ENCODE assay signal across 13 cellular contexts in genomic region chr11:67419330-67420049, GRCh38. TPM values are rescaled to one million over a fixed set of nuclear protein-coding genes. Genes with fewer than 3 reads are reported as not detected.
A peak's percentile ranks its signal among the peaks of the same experiment; 100 is the strongest.
DNase-seq lines count a peak whose midpoint lies in the region; ATAC-seq, FAIRE-seq and TF ChIP-seq lines count a peak whose summit lies in the region.
"Had no signal": no experiment of that assay in that cellular context is flagged by ENCODE, and none has a peak within 500 bp of the region (broad histone marks: within the 10 kb centered on the region; RNA-seq: fewer than 3 reads in every experiment).

No MANE protein-coding gene starts in this region.

- H4K20me1 ChIP-seq in MM.1S (ENCODE audit: insufficient read depth, low read length), result no peaks in the 10 kb centered on the region
- H4K20me1 ChIP-seq in K562 (replicated peaks; ENCODE audit: control insufficient read depth, insufficient read depth, low read length), result no peaks in the 10 kb centered on the region

- H3K79me2 ChIP-seq in MM.1S (ENCODE audit: low read length), result no peaks in the 10 kb centered on the region
- H3K79me2 ChIP-seq in K562 (ENCODE audit: control insufficient read depth, insufficient read depth, low read length), result peaks cover 8% of the 10 kb centered on the region; the same call in 1 of the 3 replicates

- peaks cover 4% of the 10 kb centered on the region for H3K36me3 Mint-ChIP-seq in CD4-positive, alpha-beta T cell (ENCODE audit: low read depth)

- CTCF ChIA-PET in CD4-positive, alpha-beta T cell (lab: Charles Lee), result interaction anchor here (1.3 to 6.0 kb wide), 3 partner anchors 16 to 21 kb away, joined by 3 to 46 read pairs (median 4); partner anchors contain the start of genes PPP1CA, PTPRCAP and TBC1D10C
- CTCF ChIA-PET in K562 (lab: Yijun Ruan, JAX; ENCODE audit: low intra/inter-chr PET ratio), result no interaction called here

- H2AFZ ChIP-seq in MM.1S (ENCODE audit: low read length) (no peak overlapping the region), K562 (ENCODE audit: low read depth, low read length) (no peak overlapping the region)

- no peak for ATAC-seq in CD4-positive, alpha-beta T cell (ENCODE audit: poor library complexity)
- ATAC-seq in K562 (no peak), psoas muscle (no peak), GM18861 (IDR thresholded peaks at IDR 0.05; ENCODE audit: unreplicated experiment) (no peak), GM21528 (IDR thresholded peaks at IDR 0.05; ENCODE audit: low FRiP score, unreplicated experiment) (no peak), GM18519 (IDR thresholded peaks at IDR 0.05; ENCODE audit: low FRiP score, unreplicated experiment) (no peak), HG02840 (IDR thresholded peaks at IDR 0.05; ENCODE audit: low FRiP score, unreplicated experiment) (no peak)

- no peaks in the 10 kb centered on the region for H3K36me3 ChIP-seq in MM.1S (replicated peaks; ENCODE audit: insufficient read depth, low read length)
- H3K36me3 ChIP-seq in K562 (ENCODE audit: control insufficient read depth, insufficient read depth, low read length), result no peaks in the 10 kb centered on the region
- no peaks in the 10 kb centered on the region for H3K36me3 ChIP-seq in psoas muscle (ENCODE audit: insufficient read depth in 1 of 2, low read depth in 1 of 2)

- no peak for TF ChIP-seq EP300 in K562 (IDR thresholded peaks at IDR 0.05; ENCODE audit: low read length)

- H3K27me3 ChIP-seq in CD4-positive, alpha-beta T cell (ENCODE audit: control insufficient read depth, insufficient read depth, low read length), result no peaks in the 10 kb centered on the region
- H3K27me3 ChIP-seq in MM.1S (replicated peaks; ENCODE audit: insufficient read depth, low read length) (peaks cover 6% of the 10 kb centered on the region; the same call in 1 of the 2 replicates), K562 (ENCODE audit: control insufficient read depth in 2 of 2, insufficient read depth in 2 of 2, low read length in 2 of 2) (no peaks in the 10 kb centered on the region), psoas muscle (ENCODE audit: insufficient read depth in 3 of 3, low read length in 2 of 3) (no peaks in the 10 kb centered on the region)

- no peak for FAIRE-seq in K562 (lab: Jason Lieb, UNC)

- intact Hi-C loops in CD4-positive, alpha-beta T cell (cut with DNase I, micrococcal nuclease), result loop anchor here (2.0 to 5.0 kb wide), 5 partner anchors 15 to 88 kb away; partner anchors contain the start of genes AIP (in 1 of the 2), CDK2AP2 (in 1 of the 2), PITPNM1 (in 1 of the 2) and POLD4 (in 1 of the 2)
- intact Hi-C loops in K562 (cut with micrococcal nuclease) (loop anchor here (5.0 kb wide), 1 partner anchor 48 kb away; the partner anchor contains the start of gene TMEM134), psoas muscle (cut with DNase I) (loop anchor here in 1 of 2 donors (2.0 kb wide), 1 partner anchor 17 kb away; no protein-coding TSS in a partner anchor)

- peak overlapping the region; percentile 94 for H3K27ac Mint-ChIP-seq in CD4-positive, alpha-beta T cell
- H3K27ac Mint-ChIP-seq: endodermal cell had no signal

- POLR2A ChIA-PET in CD4-positive, alpha-beta T cell (lab: Charles Lee), result interaction anchor here (0.7 to 12.5 kb wide), 18 partner anchors 8 to 69 kb away, joined by 3 to 411 read pairs (median 4); partner anchors contain the start of genes AIP, CORO1B, POLD4 and PPP1CA
- POLR2A ChIA-PET in K562 (lab: Yijun Ruan, JAX), result interaction anchor here (0.6 to 2.1 kb wide), 5 partner anchors 8 to 781 kb away, joined by 3 to 10 read pairs (median 4); partner anchors contain the start of genes PPP1CA and RPS6KB2

- H3K9ac ChIP-seq in MM.1S (ENCODE audit: low read length) (no peak overlapping the region), K562 (ENCODE audit: insufficient read depth in 1 of 2, low read depth in 2 of 2, low read length in 2 of 2) (peak overlapping the region; percentile 29 to 73; a peak in 3 of 4 replicates)

- BruUV-seq in K562 (replicated peaks; lab: Mats Ljungman, UMichigan), result TSS peak; percentile 57

- H3K4me3 Mint-ChIP-seq in CD4-positive, alpha-beta T cell, result peak overlapping the region; percentile 90

- H3K4me3 ChIP-seq in MM.1S (ENCODE audit: low read length) (no peak overlapping the region), K562 (no peak overlapping the region), psoas muscle (peak overlapping the region; percentile 68)

- H3K9me2 ChIP-seq in MM.1S (replicated peaks; ENCODE audit: insufficient read depth, low read length), result no peaks in the 10 kb centered on the region

- H3K4me1 ChIP-seq in MM.1S (ENCODE audit: low read length) (peaks cover 17% of the 10 kb centered on the region; the same call in 1 of the 2 replicates), K562 (replicated peaks in 1 of 2; ENCODE audit: control insufficient read depth in 2 of 2, insufficient read depth in 2 of 2, low read length in 2 of 2) (peaks cover 6 to 73% of the 10 kb centered on the region in 2 experiments), psoas muscle (peaks cover 47% of the 10 kb centered on the region)

- H3K27me3 Mint-ChIP-seq in CD4-positive, alpha-beta T cell, result no peaks in the 10 kb centered on the region

- H3K4me2 ChIP-seq in MM.1S (ENCODE audit: low read depth, low read length) (peak overlapping the region; percentile 25; the same call in 1 of the 2 replicates), K562 (ENCODE audit: insufficient read depth, low read length) (no peak overlapping the region; the same call in 1 of the 2 replicates)

- H3K9me3 ChIP-seq in CD4-positive, alpha-beta T cell (ENCODE audit: control insufficient read depth, low read length), result no peaks in the 10 kb centered on the region
- H3K9me3 ChIP-seq in MM.1S (replicated peaks; ENCODE audit: insufficient read depth, low read length) (no peaks in the 10 kb centered on the region), K562 (replicated peaks; ENCODE audit: control insufficient read depth, insufficient read depth, low read depth, low read length) (no peaks in the 10 kb centered on the region), psoas muscle (no peaks in the 10 kb centered on the region)

- H3K9me1 ChIP-seq in K562 (ENCODE audit: control insufficient read depth, insufficient read depth, low read length), result no peaks in the 10 kb centered on the region

- H3K4me1 Mint-ChIP-seq in CD4-positive, alpha-beta T cell (ENCODE audit: low read depth), result peaks cover 62% of the 10 kb centered on the region

- 90% methylated on average over 19 of the region's 21 CpGs for whole genome bisulfite sequencing in K562 (ENCODE audit: insufficient coverage, low coverage, missing lambda C conversion rate)
- 42 to 56% (median 49%) methylated on average over 21 of the region's 21 CpGs for WGBS in psoas muscle, 3 donors

- TF ChIP-seq CTCF in CD4-positive, alpha-beta T cell (IDR thresholded peaks at IDR 0.05), result no peak
- TF ChIP-seq CTCF in MM.1S (IDR thresholded peaks at IDR 0.05; ENCODE audit: low read length), result no peak
- TF ChIP-seq CTCF in K562 (IDR thresholded peaks at IDR 0.05 in 2 of 3, conservative IDR thresholded peaks at IDR 0.05 in 1 of 3; ENCODE audit: insufficient read depth in 2 of 3, low read depth in 1 of 3, low read length in 3 of 3), result no peak
- TF ChIP-seq CTCF in psoas muscle (IDR thresholded peaks at IDR 0.05), result no peak

- H3K9me3 Mint-ChIP-seq in CD4-positive, alpha-beta T cell, result no peaks in the 10 kb centered on the region
- H3K9me3 Mint-ChIP-seq: endodermal cell had no signal

- H3F3A ChIP-seq in MM.1S (ENCODE audit: insufficient read depth, low read length), result no peaks in the 10 kb centered on the region

- peak overlapping the region; percentile 79 for H3K27ac ChIP-seq in CD4-positive, alpha-beta T cell (ENCODE audit: low read depth, low read length)
- no peak overlapping the region for H3K27ac ChIP-seq in MM.1S (ENCODE audit: low read length)
- H3K27ac ChIP-seq in K562 (ENCODE audit: extremely low read depth, low read depth, low read length), result no peak overlapping the region
- peak overlapping the region; percentile 95 for H3K27ac ChIP-seq in psoas muscle

- no peak for TF ChIP-seq RAD21 in K562 (CRISPR knock-in tag; conservative IDR thresholded peaks at IDR 0.05 in 1 of 2, IDR thresholded peaks at IDR 0.05 in 1 of 2)

- in situ Hi-C loops in K562 (cut with MboI), result no loop called here

- TF ChIP-seq POLR2A in K562 (conservative IDR thresholded peaks at IDR 0.05), result no peak

- no peak for DNase-seq in CD4-positive, alpha-beta T cell
- DNase-seq in MM.1S (no peak), K562 (ENCODE audit: extremely low read depth in 1 of 4, low spot score in 3 of 4) (no peak), psoas muscle (no peak)
- DNase-seq: activated effector memory CD4-positive, alpha-beta T cell treated with Interleukin-2 at 50 U/mL for 16 hours; EL; endodermal cell had no signal

RNA-seq across cellular contexts. Expression of gene CARNS1, which starts 4.0 kb away (rescaled TPM):
- total RNA-seq in CD4-positive, alpha-beta T cell, result 1 to 10 TPM; 9.9 to 10.0 TPM
- 0.49 TPM in 1 of 2 replicates, not detected in the other for total RNA-seq in K562 (2011; cell fraction: chromatin; rRNA removed; ENCODE audit: low replicate concordance)
- 0.13 and 0.17 TPM in 2 replicates for total RNA-seq in K562 (2011; cell fraction: nucleolus; rRNA removed)
- 0.15 TPM in 2 replicates for total RNA-seq in K562 (2011; cell fraction: nucleoplasm; rRNA removed)
- total RNA-seq in K562 (2014; rRNA removed) (0.12 and 0.18 TPM in 2 replicates), K562 (2014; rRNA removed; fragmentation: Illumina TruSeq; extraction: Trizol) (not detected in 2 replicates), K562 (2015; rRNA removed; fragmentation: Illumina TruSeq; extraction: Trizol) (0.04 TPM in 1 of 2 replicates, not detected in the other), K562 (2021) (0.07 and 0.13 TPM in 2 replicates), psoas muscle (10 to 100 TPM in 2 of 4 donors, 1 to 10 TPM in 2; 7.0 to 27.5 (median 10.0) TPM)
- polyA plus RNA-seq in K562 (2011; rRNA removed) (0.04 and 0.06 TPM in 2 replicates), K562 (2014; fragmentation: Illumina TruSeq; extraction: Trizol) (0.06 and 0.07 TPM in 2 replicates), K562 (2014; fragmentation: Nextera tagmentation; extraction: Ambion mirVana) (under 1 TPM in 1 of 2 experiments, not detected in 1; 0.01 TPM), K562 (2014; rRNA removed) (0.03 and 0.07 TPM in 2 replicates), psoas muscle (1 to 10 TPM; 2.1 to 5.9 (median 4.2) TPM)
- polyA plus RNA-seq in K562 (2011; cell fraction: cytosol; rRNA removed), result 0.03 and 0.15 TPM in 2 replicates
- 0.11 and 0.37 TPM in 2 replicates for polyA plus RNA-seq in K562 (2011; cell fraction: nucleus; rRNA removed)
- 0.17 and 0.24 TPM in 2 replicates for polyA plus RNA-seq in K562 (2012)
- polyA minus RNA-seq in K562 (2011; rRNA and poly(A)+ RNA removed), result 0.04 TPM in 1 of 2 replicates, not detected in the other
- polyA minus RNA-seq in K562 (2011; cell fraction: cytosol; rRNA and poly(A)+ RNA removed), result not detected in 2 replicates
- not detected in 2 replicates for polyA minus RNA-seq in K562 (2011; cell fraction: nucleus; rRNA and poly(A)+ RNA removed)
- total RNA-seq: SK-MEL-5 had no signal

RNA-seq across cellular contexts. Expression of gene RPS6KB2, which starts 8.8 kb away (rescaled TPM):
- total RNA-seq in CD4-positive, alpha-beta T cell, result 10 to 100 TPM; 69.3 to 72.0 TPM
- 106 and 334 TPM in 2 replicates for total RNA-seq in K562 (2011; cell fraction: chromatin; rRNA removed; ENCODE audit: low replicate concordance)
- total RNA-seq in K562 (2011; cell fraction: nucleolus; rRNA removed), result 232 and 293 TPM in 2 replicates
- 151 and 161 TPM in 2 replicates for total RNA-seq in K562 (2011; cell fraction: nucleoplasm; rRNA removed)
- total RNA-seq in K562 (2014; rRNA removed), result 115 and 132 TPM in 2 replicates
- total RNA-seq in K562 (2014; rRNA removed; fragmentation: Illumina TruSeq; extraction: Trizol), result 23.8 and 33.6 TPM in 2 replicates
- 73.0 and 74.5 TPM in 2 replicates for total RNA-seq in K562 (2015; rRNA removed; fragmentation: Illumina TruSeq; extraction: Trizol)
- total RNA-seq in K562 (2021), result 98.8 and 101 TPM in 2 replicates
- polyA plus RNA-seq in K562 (2011; rRNA removed), result 75.5 and 82.6 TPM in 2 replicates
- polyA plus RNA-seq in K562 (2011; cell fraction: cytosol; rRNA removed), result 85.9 and 172 TPM in 2 replicates
- 259 and 345 TPM in 2 replicates for polyA plus RNA-seq in K562 (2011; cell fraction: nucleus; rRNA removed)
- 64.6 and 80.7 TPM in 2 replicates for polyA plus RNA-seq in K562 (2012)
- 84.2 and 101 TPM in 2 replicates for polyA plus RNA-seq in K562 (2014; fragmentation: Illumina TruSeq; extraction: Trizol)
- 1 to 10 TPM in 1 of 2 experiments, under 1 TPM in 1; 0.42 to 3.1 TPM for polyA plus RNA-seq in K562 (2014; fragmentation: Nextera tagmentation; extraction: Ambion mirVana)
- 122 and 132 TPM in 2 replicates for polyA plus RNA-seq in K562 (2014; rRNA removed)
- 44.1 and 67.9 TPM in 2 replicates for polyA minus RNA-seq in K562 (2011; rRNA and poly(A)+ RNA removed)
- 44.3 and 51.4 TPM in 2 replicates for polyA minus RNA-seq in K562 (2011; cell fraction: cytosol; rRNA and poly(A)+ RNA removed)
- polyA minus RNA-seq in K562 (2011; cell fraction: nucleus; rRNA and poly(A)+ RNA removed), result 68.7 and 72.5 TPM in 2 replicates
- total RNA-seq in psoas muscle, result 10 to 100 TPM; 23.1 to 34.3 (median 26.8) TPM
- polyA plus RNA-seq in psoas muscle, result 10 to 100 TPM; 25.6 to 64.6 (median 33.1) TPM

RNA-seq across cellular contexts. Expression of gene TBC1D10C, which starts 15.6 kb away (rescaled TPM):
- total RNA-seq in CD4-positive, alpha-beta T cell, result 100 to 1,000 TPM; 205 to 212 TPM
- 0.39 and 3.0 TPM in 2 replicates for total RNA-seq in K562 (2011; cell fraction: chromatin; rRNA removed; ENCODE audit: low replicate concordance)
- total RNA-seq in K562 (2011; cell fraction: nucleolus; rRNA removed), result 1.8 and 3.3 TPM in 2 replicates
- 0.81 and 1.9 TPM in 2 replicates for total RNA-seq in K562 (2011; cell fraction: nucleoplasm; rRNA removed)
- total RNA-seq in K562 (2014; rRNA removed) (0.68 and 1.1 TPM in 2 replicates), K562 (2014; rRNA removed; fragmentation: Illumina TruSeq; extraction: Trizol) (0.22 and 0.26 TPM in 2 replicates), K562 (2015; rRNA removed; fragmentation: Illumina TruSeq; extraction: Trizol) (0.90 and 1.1 TPM in 2 replicates), K562 (2021) (1.2 and 1.5 TPM in 2 replicates), psoas muscle (1 to 10 TPM in 3 of 4 donors, under 1 TPM in 1; 0.65 to 1.6 (median 1.2) TPM)
- polyA plus RNA-seq in K562 (2011; rRNA removed) (0.95 and 1.1 TPM in 2 replicates), K562 (2014; fragmentation: Illumina TruSeq; extraction: Trizol) (0.16 and 0.71 TPM in 2 replicates), K562 (2014; fragmentation: Nextera tagmentation; extraction: Ambion mirVana) (not detected), K562 (2014; rRNA removed) (0.93 and 1.7 TPM in 2 replicates), psoas muscle (under 1 TPM; 0.25 to 0.52 (median 0.34) TPM)
- 1.1 and 2.0 TPM in 2 replicates for polyA plus RNA-seq in K562 (2011; cell fraction: cytosol; rRNA removed)
- polyA plus RNA-seq in K562 (2011; cell fraction: nucleus; rRNA removed), result 8.2 and 12.2 TPM in 2 replicates
- polyA plus RNA-seq in K562 (2012), result 1.2 and 2.3 TPM in 2 replicates
- 0.27 and 0.53 TPM in 2 replicates for polyA minus RNA-seq in K562 (2011; rRNA and poly(A)+ RNA removed)
- polyA minus RNA-seq in K562 (2011; cell fraction: cytosol; rRNA and poly(A)+ RNA removed), result not detected in 2 replicates
- 1.8 and 2.3 TPM in 2 replicates for polyA minus RNA-seq in K562 (2011; cell fraction: nucleus; rRNA and poly(A)+ RNA removed)
- total RNA-seq: pulmonary artery endothelial cell, SK-MEL-5 had no signal

RNA-seq across cellular contexts. Expression of gene PPP1CA, which starts 17.8 kb away (rescaled TPM):
- 10 to 100 TPM; 42.0 to 45.5 TPM for total RNA-seq in CD4-positive, alpha-beta T cell
- 37.0 and 127 TPM in 2 replicates for total RNA-seq in K562 (2011; cell fraction: chromatin; rRNA removed; ENCODE audit: low replicate concordance)
- total RNA-seq in K562 (2011; cell fraction: nucleolus; rRNA removed), result 133 and 148 TPM in 2 replicates
- total RNA-seq in K562 (2011; cell fraction: nucleoplasm; rRNA removed), result 56.8 and 75.5 TPM in 2 replicates
- total RNA-seq in K562 (2014; rRNA removed) (228 and 302 TPM in 2 replicates), K562 (2014; rRNA removed; fragmentation: Illumina TruSeq; extraction: Trizol) (104 and 122 TPM in 2 replicates), K562 (2015; rRNA removed; fragmentation: Illumina TruSeq; extraction: Trizol) (188 and 200 TPM in 2 replicates), K562 (2021) (235 and 242 TPM in 2 replicates), psoas muscle (100 to 1,000 TPM in 1 of 4 donors, 10 to 100 TPM in 3; 72.6 to 113 (median 86.6) TPM)
- polyA plus RNA-seq in K562 (2011; rRNA removed) (167 and 176 TPM in 2 replicates), K562 (2014; fragmentation: Illumina TruSeq; extraction: Trizol) (205 and 253 TPM in 2 replicates), K562 (2014; fragmentation: Nextera tagmentation; extraction: Ambion mirVana) (10 to 100 TPM; 18.2 to 51.4 TPM), K562 (2014; rRNA removed) (191 and 208 TPM in 2 replicates), psoas muscle (100 to 1,000 TPM; 108 to 191 (median 147) TPM)
- polyA plus RNA-seq in K562 (2011; cell fraction: cytosol; rRNA removed), result 324 and 501 TPM in 2 replicates
- 128 and 201 TPM in 2 replicates for polyA plus RNA-seq in K562 (2011; cell fraction: nucleus; rRNA removed)
- 225 and 287 TPM in 2 replicates for polyA plus RNA-seq in K562 (2012)
- 80.8 and 116 TPM in 2 replicates for polyA minus RNA-seq in K562 (2011; rRNA and poly(A)+ RNA removed)
- 120 and 127 TPM in 2 replicates for polyA minus RNA-seq in K562 (2011; cell fraction: cytosol; rRNA and poly(A)+ RNA removed)
- 44.8 and 70.1 TPM in 2 replicates for polyA minus RNA-seq in K562 (2011; cell fraction: nucleus; rRNA and poly(A)+ RNA removed)

RNA-seq across cellular contexts. Expression of gene PTPRCAP, which starts 18.0 kb away (rescaled TPM):
- total RNA-seq in CD4-positive, alpha-beta T cell, result 100 to 1,000 TPM; 129 to 134 TPM
- total RNA-seq in K562 (2011; cell fraction: chromatin; rRNA removed; ENCODE audit: low replicate concordance), result 2.2 and 10.5 TPM in 2 replicates
- total RNA-seq in K562 (2011; cell fraction: nucleolus; rRNA removed), result 8.8 and 10.2 TPM in 2 replicates
- 1.9 and 2.4 TPM in 2 replicates for total RNA-seq in K562 (2011; cell fraction: nucleoplasm; rRNA removed)
- total RNA-seq in K562 (2014; rRNA removed) (0.45 and 1.9 TPM in 2 replicates), K562 (2014; rRNA removed; fragmentation: Illumina TruSeq; extraction: Trizol) (not detected in 2 replicates), K562 (2015; rRNA removed; fragmentation: Illumina TruSeq; extraction: Trizol) (0.22 and 0.49 TPM in 2 replicates), K562 (2021) (1.1 and 1.5 TPM in 2 replicates), psoas muscle (1 to 10 TPM in 3 of 4 donors, under 1 TPM in 1; 0.89 to 1.4 (median 1.0) TPM)
- polyA plus RNA-seq in K562 (2011; rRNA removed) (0.51 and 0.64 TPM in 2 replicates), K562 (2014; fragmentation: Illumina TruSeq; extraction: Trizol) (not detected in 2 replicates), K562 (2014; fragmentation: Nextera tagmentation; extraction: Ambion mirVana) (not detected), K562 (2014; rRNA removed) (0.85 and 2.0 TPM in 2 replicates), psoas muscle (1 to 10 TPM in 1 of 3 donors, under 1 TPM in 2; 0.25 to 1.3 (median 0.65) TPM)
- polyA plus RNA-seq in K562 (2011; cell fraction: cytosol; rRNA removed), result 0.41 and 2.2 TPM in 2 replicates
- 10.9 and 26.0 TPM in 2 replicates for polyA plus RNA-seq in K562 (2011; cell fraction: nucleus; rRNA removed)
- 1.5 and 3.4 TPM in 2 replicates for polyA plus RNA-seq in K562 (2012)
- polyA minus RNA-seq in K562 (2011; rRNA and poly(A)+ RNA removed), result 0.18 and 0.21 TPM in 2 replicates
- not detected in 2 replicates for polyA minus RNA-seq in K562 (2011; cell fraction: cytosol; rRNA and poly(A)+ RNA removed)
- polyA minus RNA-seq in K562 (2011; cell fraction: nucleus; rRNA and poly(A)+ RNA removed), result 1.4 and 3.2 TPM in 2 replicates

Comparison
In these comparisons a context has a peak if more than half of its experiments do, and no peak if none do; other contexts are left out.
1. H3K27ac ChIP-seq: peak in CD4-positive, alpha-beta T cell (single experiment) and psoas muscle (single experiment); none in MM.1S (single experiment) and K562 (single experiment).
2. RNA of gene CARNS1, which starts 4.0 kb away (total RNA-seq): 7.0 to 27.5 TPM in psoas muscle and 9.9 to 10.0 TPM in CD4-positive, alpha-beta T cell; 0.04 to 0.49 TPM in K562; every median in the first group is over 4 times any median in the second.
3. RNA of gene TBC1D10C, which starts 15.6 kb away (total RNA-seq): 205 to 212 TPM in CD4-positive, alpha-beta T cell; 0.65 to 1.6 TPM in psoas muscle and 0.22 to 3.3 TPM in K562; every median in the first group is over 10 times any median in the second.